Comparison of ENCODE assay signal across 8 cellular contexts in genomic region chr9:131419029-131419614, GRCh38. TPM values are rescaled to one million over a fixed set of nuclear protein-coding genes. Genes with fewer than 3 reads are reported as not detected.
A peak's percentile ranks its signal among the peaks of the same experiment; 100 is the strongest.
DNase-seq lines count a peak whose midpoint lies in the region; ATAC-seq lines count a peak whose summit lies in the region.

No MANE protein-coding gene starts in this region.

- CTCF ChIA-PET in activated naive CD4-positive, alpha-beta T cell treated with anti-CD3 and anti-CD28 coated beads, Interleukin-2, amount 10 ng/mL, durations not matched to agents 7 days and 5 days (lab: Charles Lee) = interaction anchor here (1.2 to 1.5 kb wide), 3 partner anchors 13 to 69 kb away, joined by 4 to 10 read pairs (median 6); no protein-coding TSS in a partner anchor

- no peak overlapping the region for H2BK15ac ChIP-seq in mesendoderm (replicated peaks; ENCODE audit: low read depth)

- H3K9me3 Mint-ChIP-seq in activated naive CD4-positive, alpha-beta T cell treated with anti-CD3 and anti-CD28 coated beads, Interleukin-2, amount 10 ng/mL, durations not matched to agents 7 days and 5 days = no peaks in the 10 kb centered on the region
- no peaks in the 10 kb centered on the region for H3K9me3 Mint-ChIP-seq in activated naive CD8-positive, alpha-beta T cell treated with anti-CD3 and anti-CD28 coated beads for 36 hours

- H4K5ac ChIP-seq in mesendoderm (ENCODE audit: low read length) = no peak overlapping the region

- peak overlapping the region; percentile 1 for H3K27ac ChIP-seq in mesendoderm (ENCODE audit: low read depth, low read length)
- peak overlapping the region; percentile 91 for H3K27ac ChIP-seq in temporal lobe (ENCODE audit: low read depth, low read length)

- H3K4me3 Mint-ChIP-seq in activated naive CD4-positive, alpha-beta T cell treated with anti-CD3 and anti-CD28 coated beads, Interleukin-2, amount 10 ng/mL, durations not matched to agents 7 days and 5 days = no peak overlapping the region
- H3K4me3 Mint-ChIP-seq in activated naive CD8-positive, alpha-beta T cell treated with anti-CD3 and anti-CD28 coated beads for 36 hours = peak overlapping the region; percentile 61

- peaks cover 4% of the 10 kb centered on the region for H3K79me1 ChIP-seq in mesendoderm (ENCODE audit: low read length)

- H3K27ac Mint-ChIP-seq in activated naive CD4-positive, alpha-beta T cell treated with anti-CD3 and anti-CD28 coated beads, Interleukin-2, amount 10 ng/mL, durations not matched to agents 7 days and 5 days = peak overlapping the region; percentile 73
- H3K27ac Mint-ChIP-seq in activated naive CD8-positive, alpha-beta T cell treated with anti-CD3 and anti-CD28 coated beads for 36 hours = peak overlapping the region; percentile 89

- H3K4me1 ChIP-seq in mesendoderm (ENCODE audit: control insufficient read depth, low read depth, low read length) = peaks cover 22% of the 10 kb centered on the region

- DNase-seq in activated naive CD4-positive, alpha-beta T cell treated with anti-CD3 and anti-CD28 coated beads, Interleukin-2, amount 10 ng/mL, durations not matched to agents 7 days and 5 days = no peak
- DNase-seq in activated naive CD4-positive, alpha-beta T cell treated with Interleukin-2 at 50 U/mL for 16 hours = no peak
- DNase-seq in activated naive CD8-positive, alpha-beta T cell treated with anti-CD3 and anti-CD28 coated beads for 36 hours = no peak
- DNase-seq in mesendoderm = no peak
- no peak for DNase-seq in NCI-H1694 treated with DMSO at 0.1 percent for 48 hours (lab: John Stamatoyannopoulos, UW)

- no peak overlapping the region for H3K18ac ChIP-seq in mesendoderm (ENCODE audit: low read length)

- no peaks in the 10 kb centered on the region for H3K27me3 ChIP-seq in mesendoderm (ENCODE audit: insufficient read depth, low read length, poor library complexity)

- H3K4me2 ChIP-seq in mesendoderm (ENCODE audit: low read length) = no peak overlapping the region

- H3K23ac ChIP-seq in mesendoderm (ENCODE audit: low read length) = no peak overlapping the region

- H3K9ac ChIP-seq in mesendoderm (ENCODE audit: low read length) = no peak overlapping the region

- no peak overlapping the region for H2BK5ac ChIP-seq in mesendoderm (ENCODE audit: low read length)

- no peaks in the 10 kb centered on the region for H3K27me3 Mint-ChIP-seq in activated naive CD4-positive, alpha-beta T cell treated with anti-CD3 and anti-CD28 coated beads, Interleukin-2, amount 10 ng/mL, durations not matched to agents 7 days and 5 days
- peaks cover under 1% of the 10 kb centered on the region for H3K27me3 Mint-ChIP-seq in activated naive CD8-positive, alpha-beta T cell treated with anti-CD3 and anti-CD28 coated beads for 36 hours

- peaks cover 85% of the 10 kb centered on the region for H3K4me1 Mint-ChIP-seq in activated naive CD4-positive, alpha-beta T cell treated with anti-CD3 and anti-CD28 coated beads, Interleukin-2, amount 10 ng/mL, durations not matched to agents 7 days and 5 days
- H3K4me1 Mint-ChIP-seq in activated naive CD8-positive, alpha-beta T cell treated with anti-CD3 and anti-CD28 coated beads for 36 hours = peaks cover 86% of the 10 kb centered on the region

- no peak overlapping the region for H2AK5ac ChIP-seq in mesendoderm (ENCODE audit: low read length)

- peaks cover 96% of the 10 kb centered on the region for H3K79me2 ChIP-seq in mesendoderm (ENCODE audit: control insufficient read depth, insufficient read depth, low read length)

- peaks cover 66% of the 10 kb centered on the region for H3K36me3 Mint-ChIP-seq in activated naive CD4-positive, alpha-beta T cell treated with anti-CD3 and anti-CD28 coated beads, Interleukin-2, amount 10 ng/mL, durations not matched to agents 7 days and 5 days
- peaks cover 47% of the 10 kb centered on the region for H3K36me3 Mint-ChIP-seq in activated naive CD8-positive, alpha-beta T cell treated with anti-CD3 and anti-CD28 coated beads for 36 hours

- no peak overlapping the region for H3K4ac ChIP-seq in mesendoderm (ENCODE audit: low read depth, low read length)

- no peak overlapping the region for H4K8ac ChIP-seq in mesendoderm (ENCODE audit: low read depth, low read length)

- H3K36me3 ChIP-seq in mesendoderm (ENCODE audit: control insufficient read depth, insufficient read depth, low read length) = no peaks in the 10 kb centered on the region

- ATAC-seq in GM21825 (IDR thresholded peaks at IDR 0.05; ENCODE audit: unreplicated experiment) = no peak
- no peak for ATAC-seq in GM19035 (IDR thresholded peaks at IDR 0.05; ENCODE audit: unreplicated experiment)

- WGBS in mesendoderm (ENCODE audit: extremely low coverage, insufficient coverage, low lambda C conversion rate) = no CpG with 5 or more reads among the region's 8 CpGs

- H3K56ac ChIP-seq in mesendoderm (ENCODE audit: low read length) = no peak overlapping the region

- no peak overlapping the region for H2BK120ac ChIP-seq in mesendoderm (ENCODE audit: low read depth, low read length)

- H3K4me3 ChIP-seq in mesendoderm (ENCODE audit: low read length) = no peak overlapping the region

RNA-seq across cellular contexts. Expression of gene PRRC2B, which starts 25.2 kb away (rescaled TPM):
- total RNA-seq in activated naive CD8-positive, alpha-beta T cell treated with anti-CD3 and anti-CD28 coated beads for 36 hours = 100 to 1,000 TPM; 128 to 135 TPM
- polyA plus RNA-seq in mesendoderm (2013, experiment 1 of 2) = 62.7 TPM
- polyA plus RNA-seq in mesendoderm (2013, experiment 2 of 2) = 70.0 TPM
- 259 TPM for total RNA-seq in temporal lobe
